In genomic region chr3:71229905-71230657, GRCh38 we compare ENCODE assay signal across 18 cellular contexts.
A peak's percentile ranks its signal among the peaks of the same experiment; 100 is the strongest.
DNase-seq lines count a peak whose midpoint lies in the region; ATAC-seq lines count a peak whose summit lies in the region.
"Had no signal": no experiment of that assay in that cellular context is flagged by ENCODE, and none has a peak within 500 bp of the region (broad histone marks: within the 10 kb centered on the region; RNA-seq: fewer than 3 reads in every experiment).

No MANE protein-coding gene starts in this region.

- no peaks in the 10 kb centered on the region for H3K9me3 Mint-ChIP-seq in stimulated activated naive CD8-positive, alpha-beta T cell treated with anti-CD3 and anti-CD28 coated beads, Interleukin-15, Interleukin-2, amounts not matched to agents 100 ng/mL and 50 ng/mL, for 24 hours
- no peaks in the 10 kb centered on the region for H3K9me3 Mint-ChIP-seq in activated naive CD8-positive, alpha-beta T cell (ENCODE audit: low read depth)
- no peaks in the 10 kb centered on the region for H3K9me3 Mint-ChIP-seq in naive B cell
- H3K9me3 Mint-ChIP-seq: CD8-positive, alpha-beta memory T cell had no signal

- no peak for ATAC-seq in stimulated activated naive CD8-positive, alpha-beta T cell treated with anti-CD3 and anti-CD28 coated beads, Interleukin-15, Interleukin-2, amounts not matched to agents 100 U/mL and 50 U/mL, for 24 hours
- ATAC-seq in naive B cell (ENCODE audit: low read depth in 2 of 2): no peak
- no peak for ATAC-seq in GM21515 (IDR thresholded peaks at IDR 0.05; ENCODE audit: unreplicated experiment)
- no peak for ATAC-seq in HG02840 (IDR thresholded peaks at IDR 0.05; ENCODE audit: low FRiP score, unreplicated experiment)
- ATAC-seq: sciatic nerve, SK-N-SH treated with all-trans-retinoic acid at 6 μM for 48 hours had no signal

- H3K36me3 Mint-ChIP-seq in stimulated activated naive CD8-positive, alpha-beta T cell treated with anti-CD3 and anti-CD28 coated beads, Interleukin-15, Interleukin-2, amounts not matched to agents 100 ng/mL and 50 ng/mL, for 24 hours (ENCODE audit: low read depth): peaks cover 27% of the 10 kb centered on the region
- peaks cover 17% of the 10 kb centered on the region for H3K36me3 Mint-ChIP-seq in activated naive CD8-positive, alpha-beta T cell
- H3K36me3 Mint-ChIP-seq in naive B cell: no peaks in the 10 kb centered on the region

- H3K4me3 Mint-ChIP-seq in stimulated activated naive CD8-positive, alpha-beta T cell treated with anti-CD3 and anti-CD28 coated beads, Interleukin-15, Interleukin-2, amounts not matched to agents 100 ng/mL and 50 ng/mL, for 24 hours: peak overlapping the region; percentile 51
- peak overlapping the region; percentile 48 for H3K4me3 Mint-ChIP-seq in activated naive CD8-positive, alpha-beta T cell
- no peak overlapping the region for H3K4me3 Mint-ChIP-seq in naive B cell
- H3K4me3 Mint-ChIP-seq: CD8-positive, alpha-beta memory T cell had no signal

- peaks cover 98% of the 10 kb centered on the region for H3K4me1 Mint-ChIP-seq in stimulated activated naive CD8-positive, alpha-beta T cell treated with anti-CD3 and anti-CD28 coated beads, Interleukin-15, Interleukin-2, amounts not matched to agents 100 ng/mL and 50 ng/mL, for 24 hours (ENCODE audit: low read depth)
- H3K4me1 Mint-ChIP-seq in activated naive CD8-positive, alpha-beta T cell (ENCODE audit: low read depth): peaks cover 91% of the 10 kb centered on the region
- peaks cover 52 to 85% (median 64%) of the 10 kb centered on the region in 3 donors for H3K4me1 Mint-ChIP-seq in naive B cell

- peak overlapping the region; percentile 71 for H3K27ac Mint-ChIP-seq in stimulated activated naive CD8-positive, alpha-beta T cell treated with anti-CD3 and anti-CD28 coated beads, Interleukin-15, Interleukin-2, amounts not matched to agents 100 ng/mL and 50 ng/mL, for 24 hours
- peak overlapping the region; percentile 93 for H3K27ac Mint-ChIP-seq in activated naive CD8-positive, alpha-beta T cell
- peak overlapping the region in 5 of 6 donors; percentile 36 to 89 (median 44) for H3K27ac Mint-ChIP-seq in naive B cell
- H3K27ac Mint-ChIP-seq: CD8-positive, alpha-beta memory T cell had no signal

- no peaks in the 10 kb centered on the region for H3K27me3 Mint-ChIP-seq in stimulated activated naive CD8-positive, alpha-beta T cell treated with anti-CD3 and anti-CD28 coated beads, Interleukin-15, Interleukin-2, amounts not matched to agents 100 ng/mL and 50 ng/mL, for 24 hours
- no peaks in the 10 kb centered on the region for H3K27me3 Mint-ChIP-seq in activated naive CD8-positive, alpha-beta T cell
- H3K27me3 Mint-ChIP-seq in naive B cell: no peaks in the 10 kb centered on the region

- no peak for DNase-seq in stimulated activated naive CD8-positive, alpha-beta T cell treated with anti-CD3 and anti-CD28 coated beads, Interleukin-15, Interleukin-2, amounts not matched to agents 100 U/mL and 50 U/mL, for 24 hours
- no peak for DNase-seq in naive B cell
- no peak for DNase-seq in activated CD8-positive, alpha-beta memory T cell treated with anti-CD3 and anti-CD28 coated beads, Interleukin-2, amount 50 U/mL, for 4 hours
- no peak for DNase-seq in NCI-H345 treated with DMSO at 0.1 percent for 48 hours (lab: John Stamatoyannopoulos, UW; ENCODE audit: unreplicated experiment)
- DNase-seq: activated CD8-positive, alpha-beta memory T cell treated with anti-CD3 and anti-CD28 coated beads for 24 hours; amniotic stem cell; NCI-H2029; NCI-H510A; RPMI8226; T-helper 9 cell; testis had no signal

Comparison
In these comparisons a context has a peak if more than half of its experiments do, and no peak if none do; other contexts are left out.
1. H3K4me3 Mint-ChIP-seq: peak in stimulated activated naive CD8-positive, alpha-beta T cell treated with anti-CD3 and anti-CD28 coated beads, Interleukin-15, Interleukin-2, amounts not matched to agents 100 ng/mL and 50 ng/mL, for 24 hours (single experiment) and activated naive CD8-positive, alpha-beta T cell (single experiment); none in naive B cell (0 of 8).
2. Peak in every context shown above with its lines, with median percentiles within 50 percentile points of each other: H3K27ac Mint-ChIP-seq.